Comparison of ENCODE assay signal across 16 cellular contexts in genomic region chr18:6728318-6728717, GRCh38. TPM values are rescaled to one million over a fixed set of nuclear protein-coding genes. Genes with fewer than 3 reads are reported as not detected.
A peak's percentile ranks its signal among the peaks of the same experiment; 100 is the strongest.
DNase-seq lines count a peak whose midpoint lies in the region; ATAC-seq and TF ChIP-seq lines count a peak whose summit lies in the region.
"Had no signal": no experiment of that assay in that cellular context is flagged by ENCODE, and none has a peak within 500 bp of the region (broad histone marks: within the 10 kb centered on the region; RNA-seq: fewer than 3 reads in every experiment).

No MANE protein-coding gene starts in this region.

- H3K27ac ChIP-seq in esophagus squamous epithelium (peak overlapping the region in 3 of 4 donors; percentile 76 to 93 (median 89)), neural progenitor cell (peak overlapping the region; percentile 81), transverse colon (peak overlapping the region; percentile 65 to 86 (median 72))
- H3K27ac ChIP-seq: 22Rv1, SJSA1 had no signal

- H3K36me3 ChIP-seq in esophagus squamous epithelium (no peaks in the 10 kb centered on the region), neural progenitor cell (no peaks in the 10 kb centered on the region), transverse colon (no peaks in the 10 kb centered on the region)
- H3K36me3 ChIP-seq: SJSA1 had no signal

- peak overlapping the region; percentile 98 for H3K4me3 Mint-ChIP-seq in neural progenitor cell
- H3K4me3 Mint-ChIP-seq: CD8-positive, alpha-beta T cell; memory B cell; stimulated activated naive CD8-positive, alpha-beta T cell treated with anti-CD3 and anti-CD28 coated beads, Interleukin-15, Interleukin-2, amounts not matched to agents 100 ng/mL and 50 ng/mL, for 24 hours had no signal

- no peak overlapping the region for H3K9ac ChIP-seq in neural progenitor cell

- 59 to 70% methylated on average over 7 of the region's 7 CpGs for WGBS in esophagus squamous epithelium, 2 donors
- WGBS in transverse colon (ENCODE audit: low coverage in 1 of 2), 2 donors = 42 to 55% methylated on average over 7 of the region's 7 CpGs

- no peaks in the 10 kb centered on the region for H4K20me1 ChIP-seq in neural progenitor cell (ENCODE audit: low read depth)

- peak overlapping the region; percentile 84 for H2AFZ ChIP-seq in neural progenitor cell (replicated peaks)

- H3K27me3 ChIP-seq in esophagus squamous epithelium (no peaks in the 10 kb centered on the region), neural progenitor cell (no peaks in the 10 kb centered on the region), transverse colon (peaks cover 5% of the 10 kb centered on the region)
- H3K27me3 ChIP-seq: SJSA1 had no signal

- H3K36me3 Mint-ChIP-seq in neural progenitor cell = no peaks in the 10 kb centered on the region
- H3K36me3 Mint-ChIP-seq: CD8-positive, alpha-beta T cell; memory B cell had no signal

- H3F3A ChIP-seq in neural progenitor cell (ENCODE audit: low read depth) = peaks cover 51% of the 10 kb centered on the region

- H3K79me2 ChIP-seq in neural progenitor cell (ENCODE audit: low read depth) = peaks cover 12% of the 10 kb centered on the region

- H3K9me3 ChIP-seq in esophagus squamous epithelium = no peaks in the 10 kb centered on the region
- H3K9me3 ChIP-seq in neural progenitor cell (ENCODE audit: low read depth) = no peaks in the 10 kb centered on the region
- no peaks in the 10 kb centered on the region for H3K9me3 ChIP-seq in transverse colon
- H3K9me3 ChIP-seq: SJSA1 had no signal

- TF ChIP-seq CTCF in esophagus squamous epithelium (IDR thresholded peaks at IDR 0.05) (no peak), neural progenitor cell (IDR thresholded peaks at IDR 0.05) (no peak), transverse colon (IDR thresholded peaks at IDR 0.05) (no peak)

- no peak overlapping the region for H3K4me3 ChIP-seq in esophagus squamous epithelium
- H3K4me3 ChIP-seq in neural progenitor cell = peak overlapping the region; percentile 64
- no peak overlapping the region for H3K4me3 ChIP-seq in transverse colon

- H3K9me3 Mint-ChIP-seq in neural progenitor cell = no peaks in the 10 kb centered on the region
- H3K9me3 Mint-ChIP-seq: CD8-positive, alpha-beta T cell; stimulated activated naive CD8-positive, alpha-beta T cell treated with anti-CD3 and anti-CD28 coated beads, Interleukin-15, Interleukin-2, amounts not matched to agents 100 ng/mL and 50 ng/mL, for 24 hours had no signal

- intact Hi-C loops in esophagus squamous epithelium (cut with DNase I) = no loop called here
- intact Hi-C loops in transverse colon (cut with DNase I; ENCODE audit: low total_unique reads) = no loop called here

- no peak for ATAC-seq in HG02623 (IDR thresholded peaks at IDR 0.05; ENCODE audit: unreplicated experiment)
- ATAC-seq: CD8-positive, alpha-beta T cell had no signal

- H3K4me1 Mint-ChIP-seq in neural progenitor cell = peaks cover 42% of the 10 kb centered on the region

- H3K27me3 Mint-ChIP-seq in neural progenitor cell (ENCODE audit: insufficient read depth, low read depth) = no peaks in the 10 kb centered on the region

- no peak for TF ChIP-seq POLR2A in esophagus squamous epithelium (IDR thresholded peaks at IDR 0.05)
- no peak for TF ChIP-seq POLR2A in transverse colon (IDR thresholded peaks at IDR 0.05)

- DNase-seq in NCI-H82 (lab: John Stamatoyannopoulos, UW) (peak; percentile 13), NCI-H82 treated with DMSO at 0.1 percent for 48 hours (lab: John Stamatoyannopoulos, UW; ENCODE audit: unreplicated experiment) (no peak), esophagus squamous epithelium (lab: John Stamatoyannopoulos, UW) (no peak), neural progenitor cell (ENCODE audit: low spot score) (no peak), transverse colon (no peak), NCI-H524 treated with DMSO at 0.1 percent for 48 hours (lab: John Stamatoyannopoulos, UW) (no peak)
- no peak for DNase-seq in stimulated activated CD4-positive, alpha-beta T cell treated with anti-CD3 and anti-CD28 coated beads, Interleukin-2, amount 100 ng/mL, for 48 hours
- DNase-seq: activated gamma-delta T cell treated with Interleukin-2 at 50 U/mL for 16 hours; CD8-positive, alpha-beta T cell; GF-D8 had no signal

- TF ChIP-seq EP300 in transverse colon (IDR thresholded peaks at IDR 0.05; ENCODE audit: low read depth) = no peak

- in situ Hi-C loops in transverse colon (cut with MboI; ENCODE audit: low pct_ligation_motif_present in 1 of 4, low pct_unique_long_range_greater_than_20kb in 1 of 4, low sequenced_read_pairs in 3 of 4) = no loop called here

- peak overlapping the region; percentile 82 for H3K4me2 ChIP-seq in neural progenitor cell

- H3K27ac Mint-ChIP-seq in neural progenitor cell = peak overlapping the region; percentile 100
- H3K27ac Mint-ChIP-seq: CD8-positive, alpha-beta T cell; memory B cell; stimulated activated naive CD8-positive, alpha-beta T cell treated with anti-CD3 and anti-CD28 coated beads, Interleukin-15, Interleukin-2, amounts not matched to agents 100 ng/mL and 50 ng/mL, for 24 hours had no signal

- peaks cover 0 to 28% (median 6%) of the 10 kb centered on the region in 3 donors for H3K4me1 ChIP-seq in esophagus squamous epithelium
- peaks cover 36% of the 10 kb centered on the region for H3K4me1 ChIP-seq in neural progenitor cell
- H3K4me1 ChIP-seq in transverse colon = peaks cover 0 to 4% (median 2%) of the 10 kb centered on the region in 4 donors

RNA-seq across cellular contexts. Expression of gene ARHGAP28, which starts 1.2 kb away (rescaled TPM):
- 1 to 10 TPM; 1.2 to 4.8 (median 3.4) TPM for total RNA-seq in esophagus squamous epithelium
- 19.1 and 25.7 TPM in 2 replicates for total RNA-seq in neural progenitor cell (ENCODE audit: low replicate concordance)
- total RNA-seq in transverse colon = 10 to 100 TPM in 1 of 4 donors, 1 to 10 TPM in 3; 1.1 to 26.3 (median 2.6) TPM
- total RNA-seq: activated CD8-positive, alpha-beta memory T cell treated with anti-CD3 and anti-CD28 coated beads for 36 hours; CD8-positive, alpha-beta T cell had no signal
